1 cellular context compared by ENCODE assay signal in the genomic region with DNA sequence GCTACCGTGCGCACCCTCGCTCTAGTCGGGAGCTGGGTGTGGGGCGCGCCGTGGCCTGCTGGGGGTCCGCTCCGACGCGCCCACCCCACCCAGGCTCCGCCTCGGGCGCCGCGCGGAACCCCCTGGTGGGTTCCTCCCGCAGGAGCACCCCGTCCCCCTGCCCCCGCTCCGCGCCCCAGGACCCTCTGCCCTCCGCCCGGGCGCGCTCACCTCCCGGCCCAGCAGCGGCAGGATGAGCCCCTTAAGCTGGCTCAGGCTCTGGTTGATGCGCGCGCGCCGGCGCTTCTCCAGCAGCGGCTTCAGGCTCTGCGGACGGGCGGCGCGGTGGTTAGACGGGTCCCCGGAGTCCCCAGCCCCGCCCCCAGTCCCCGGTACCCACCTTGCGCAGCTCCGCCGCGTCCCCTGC.
TF ChIP-seq lines count a peak whose summit lies in the region.

No MANE protein-coding gene starts in this region.

TF ChIP-seq in HepG2, 621 proteins besides CTCF, POLR2A, EP300 and RAD21:
- TF ChIP-seq ZNF720 (CRISPR knock-in tag; IDR thresholded peaks at IDR 0.05) (no peak), ZNF605 (CRISPR knock-in tag; IDR thresholded peaks at IDR 0.05) (no peak), IRX3 (CRISPR knock-in tag; IDR thresholded peaks at IDR 0.05; ENCODE audit: borderline replicate concordance, low read depth) (no peak), ZNF724P (CRISPR knock-in tag; IDR thresholded peaks at IDR 0.05; ENCODE audit: borderline replicate concordance) (no peak), ELF1 (CRISPR knock-in tag; IDR thresholded peaks at IDR 0.05) (no peak), FOXC1 (CRISPR knock-in tag; IDR thresholded peaks at IDR 0.05; ENCODE audit: borderline replicate concordance) (no peak), ZNF263 (CRISPR knock-in tag; IDR thresholded peaks at IDR 0.05) (no peak), CREB1 (IDR thresholded peaks at IDR 0.05) (no peak), CREB1 (CRISPR knock-in tag; IDR thresholded peaks at IDR 0.05) (no peak), FIP1L1 (IDR thresholded peaks at IDR 0.05; ENCODE audit: borderline replicate concordance, insufficient read depth, low read depth, low read length) (no peak), ZNF260 (CRISPR knock-in tag; IDR thresholded peaks at IDR 0.05; ENCODE audit: borderline replicate concordance, low read depth) (no peak), SUZ12 (IDR thresholded peaks at IDR 0.05; ENCODE audit: low read depth, low read length) (no peak), ZSCAN21 (CRISPR knock-in tag; IDR thresholded peaks at IDR 0.05; ENCODE audit: borderline replicate concordance) (no peak), ZNF451 (CRISPR knock-in tag; IDR thresholded peaks at IDR 0.05) (no peak), TCF12 (IDR thresholded peaks at IDR 0.05) (no peak), TCF12 (CRISPR knock-in tag; IDR thresholded peaks at IDR 0.05) (no peak), KDM2A (CRISPR knock-in tag; IDR thresholded peaks at IDR 0.05; ENCODE audit: borderline replicate concordance, low read depth) (no peak), ZNF841 (CRISPR knock-in tag; IDR thresholded peaks at IDR 0.05; ENCODE audit: borderline replicate concordance) (no peak), SNAPC2 (CRISPR knock-in tag; IDR thresholded peaks at IDR 0.05) (no peak)
- TF ChIP-seq, protein P1, sequence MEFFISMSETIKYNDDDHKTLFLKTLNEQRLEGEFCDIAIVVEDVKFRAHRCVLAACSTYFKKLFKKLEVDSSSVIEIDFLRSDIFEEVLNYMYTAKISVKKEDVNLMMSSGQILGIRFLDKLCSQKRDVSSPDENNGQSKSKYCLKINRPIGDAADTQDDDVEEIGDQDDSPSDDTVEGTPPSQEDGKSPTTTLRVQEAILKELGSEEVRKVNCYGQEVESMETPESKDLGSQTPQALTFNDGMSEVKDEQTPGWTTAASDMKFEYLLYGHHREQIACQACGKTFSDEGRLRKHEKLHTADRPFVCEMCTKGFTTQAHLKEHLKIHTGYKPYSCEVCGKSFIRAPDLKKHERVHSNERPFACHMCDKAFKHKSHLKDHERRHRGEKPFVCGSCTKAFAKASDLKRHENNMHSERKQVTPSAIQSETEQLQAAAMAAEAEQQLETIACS (CRISPR knock-in tag; IDR thresholded peaks at IDR 0.05) = no peak
